ENCODE assay signal across 8 cellular contexts in the genomic region with DNA sequence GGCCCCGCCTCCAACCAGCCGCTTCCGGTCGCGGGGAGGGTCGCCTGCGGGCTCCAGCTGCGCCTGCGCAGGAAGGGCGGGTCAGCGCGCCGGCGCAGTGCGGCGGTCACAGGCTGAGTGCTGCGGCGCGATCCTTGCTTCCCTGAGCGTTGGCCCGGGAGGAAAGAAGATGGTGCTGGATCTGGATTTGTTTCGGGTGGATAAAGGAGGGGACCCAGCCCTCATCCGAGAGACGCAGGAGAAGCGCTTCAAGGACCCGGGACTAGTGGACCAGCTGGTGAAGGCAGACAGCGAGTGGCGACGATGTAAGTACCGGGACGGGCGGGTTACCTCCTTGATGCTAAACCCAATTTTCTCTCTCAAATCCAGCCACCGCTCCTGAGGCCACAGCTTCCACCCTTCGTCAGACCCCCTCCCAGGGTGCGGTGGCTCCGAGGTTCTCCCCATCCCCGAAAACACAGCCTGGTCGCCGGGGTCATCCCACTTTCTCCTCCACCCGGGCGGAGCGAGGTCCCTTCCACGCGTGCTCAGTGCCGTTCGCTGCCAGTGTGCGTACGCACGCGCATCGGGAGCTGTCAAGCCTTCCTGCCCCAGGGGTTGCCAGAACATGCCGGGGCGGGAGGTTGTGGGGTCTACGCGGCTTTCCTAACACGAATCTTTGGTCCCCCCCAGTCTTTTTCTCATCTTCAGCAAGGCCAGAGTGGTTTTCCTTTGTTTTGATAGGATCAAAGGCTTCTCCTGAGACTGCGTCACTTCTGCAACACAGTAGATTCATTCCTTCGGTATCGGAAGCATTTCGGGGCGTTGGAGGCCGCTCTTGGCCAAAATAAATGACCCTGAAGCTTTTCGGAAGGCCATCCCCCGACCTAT. TPM values are rescaled to one million over a fixed set of nuclear protein-coding genes. Genes with fewer than 3 reads are reported as not detected.
DNase-seq lines count a peak whose midpoint lies in the region; ATAC-seq and TF ChIP-seq lines count a peak whose summit lies in the region.

Gene SARS1, plus strand, starts transcription at position 95 of the 870 bp plus-strand sequence. Its CDS starts 75 bp downstream, at position 170.

- peaks cover 10% of the 10 kb centered on the region for H3K4me1 Mint-ChIP-seq in endodermal cell

- peaks cover 7% of the 10 kb centered on the region for H3K4me1 ChIP-seq in endodermal cell (ENCODE audit: control insufficient read depth, insufficient read depth, low read length)
- H3K4me1 ChIP-seq in mesodermal cell (ENCODE audit: control insufficient read depth, insufficient read depth, low read length, poor library complexity, severe bottlenecking) = peaks cover 2% of the 10 kb centered on the region

- H3K27ac ChIP-seq in endodermal cell (ENCODE audit: low read depth, low read length) = peak within 1 kb of the TSS; percentile 89
- peak within 1 kb of the TSS; percentile 97 for H3K27ac ChIP-seq in mesodermal cell (ENCODE audit: low read depth, low read length, severe bottlenecking)

- peak within 1 kb of the TSS; percentile 99 for H3K4me3 Mint-ChIP-seq in endodermal cell

- H3K9ac ChIP-seq in endodermal cell (ENCODE audit: extremely low read depth, low read length, poor library complexity, severe bottlenecking) = peak within 1 kb of the TSS; percentile 93

- TF ChIP-seq CTCF in endodermal cell (conservative IDR thresholded peaks at IDR 0.05) = no peak

- no peaks in the 10 kb centered on the region for H3K27me3 ChIP-seq in endodermal cell (ENCODE audit: control insufficient read depth, insufficient read depth, low read length, poor library complexity, severe bottlenecking)

- 0% methylated on average over 31 to 64 of the region's 64 CpGs for WGBS in endodermal cell (ENCODE audit: insufficient coverage in 1 of 2, insufficient read length in 1 of 2), 2 experiments
- WGBS in mesodermal cell (ENCODE audit: insufficient coverage in 2 of 2), 2 experiments = 0 to 1% methylated on average over 36 to 55 of the region's 64 CpGs

- peaks cover 10% of the 10 kb centered on the region for H3K36me3 Mint-ChIP-seq in endodermal cell (ENCODE audit: low read depth)

- H3K36me3 ChIP-seq in endodermal cell (ENCODE audit: control insufficient read depth, insufficient read depth, low read length) = peaks cover 11% of the 10 kb centered on the region
- H3K36me3 ChIP-seq in mesodermal cell (ENCODE audit: control insufficient read depth, insufficient read depth, low read length) = peaks cover 37% of the 10 kb centered on the region

- H3K27me3 Mint-ChIP-seq in endodermal cell (ENCODE audit: insufficient read depth) = peaks cover 6% of the 10 kb centered on the region

- peak; percentile 63 for ATAC-seq in GM19468 (IDR thresholded peaks at IDR 0.05; ENCODE audit: extremely low read depth, unreplicated experiment)

- peak within 1 kb of the TSS; percentile 98 for H3K27ac Mint-ChIP-seq in endodermal cell

- peak within 1 kb of the TSS; percentile 98 for H3K4me3 ChIP-seq in endodermal cell (ENCODE audit: low read length)
- peak within 1 kb of the TSS; percentile 86 for H3K4me3 ChIP-seq in mesodermal cell (ENCODE audit: extremely low read depth, insufficient read depth, low read length, poor library complexity, severe bottlenecking)

- H3K9me3 Mint-ChIP-seq in endodermal cell = peaks cover 4% of the 10 kb centered on the region

- H3K9me3 ChIP-seq in endodermal cell (ENCODE audit: control insufficient read depth, low read length) (no peaks in the 10 kb centered on the region), mesodermal cell (ENCODE audit: control insufficient read depth, low read length) (no peaks in the 10 kb centered on the region)

- DNase-seq in COLO829 (ENCODE audit: low spot score) = peak; percentile 89
- peak; percentile 72 for DNase-seq in HS-27A (ENCODE audit: low read depth)
- peak; percentile 75 for DNase-seq in NOMO-1 treated with dmso at 0.1 percent for 144 hours (lab: John Stamatoyannopoulos, UW; ENCODE audit: unreplicated experiment)
- peak; percentile 55 for DNase-seq in activated CD8-positive, alpha-beta memory T cell treated with anti-CD3 and anti-CD28 coated beads, Interleukin-2, amount 50 U/mL, for 1 hour (ENCODE audit: extremely low read depth)
- DNase-seq in endodermal cell = peak; percentile 77
- peak; percentile 80 to 84 for DNase-seq in stimulated activated CD8-positive, alpha-beta memory T cell treated with anti-CD3 and anti-CD28 coated beads, Interleukin-15, amount 100 ng/mL, for 4 hours (ENCODE audit: low read depth in 2 of 2)

RNA-seq across cellular contexts. Expression of gene SARS1, which starts in this region (rescaled TPM):
- total RNA-seq in endodermal cell = 100 to 1,000 TPM; 100 to 101 TPM
- polyA plus RNA-seq in endodermal cell (2013, experiment 1 of 2) = 159 TPM
- polyA plus RNA-seq in endodermal cell (2013, experiment 2 of 2) = 128 TPM
- polyA plus RNA-seq in mesodermal cell (2013, experiment 1 of 2) = 201 TPM
- 192 TPM for polyA plus RNA-seq in mesodermal cell (2013, experiment 2 of 2)

Comparison
In these comparisons a context has a peak if more than half of its experiments do, and no peak if none do; other contexts are left out.
1. Peak in every context shown above with its lines: DNase-seq, ATAC-seq, H3K4me3 ChIP-seq and H3K27ac ChIP-seq.